Comparison of ENCODE assay signal across 9 cellular contexts in the genomic region with DNA sequence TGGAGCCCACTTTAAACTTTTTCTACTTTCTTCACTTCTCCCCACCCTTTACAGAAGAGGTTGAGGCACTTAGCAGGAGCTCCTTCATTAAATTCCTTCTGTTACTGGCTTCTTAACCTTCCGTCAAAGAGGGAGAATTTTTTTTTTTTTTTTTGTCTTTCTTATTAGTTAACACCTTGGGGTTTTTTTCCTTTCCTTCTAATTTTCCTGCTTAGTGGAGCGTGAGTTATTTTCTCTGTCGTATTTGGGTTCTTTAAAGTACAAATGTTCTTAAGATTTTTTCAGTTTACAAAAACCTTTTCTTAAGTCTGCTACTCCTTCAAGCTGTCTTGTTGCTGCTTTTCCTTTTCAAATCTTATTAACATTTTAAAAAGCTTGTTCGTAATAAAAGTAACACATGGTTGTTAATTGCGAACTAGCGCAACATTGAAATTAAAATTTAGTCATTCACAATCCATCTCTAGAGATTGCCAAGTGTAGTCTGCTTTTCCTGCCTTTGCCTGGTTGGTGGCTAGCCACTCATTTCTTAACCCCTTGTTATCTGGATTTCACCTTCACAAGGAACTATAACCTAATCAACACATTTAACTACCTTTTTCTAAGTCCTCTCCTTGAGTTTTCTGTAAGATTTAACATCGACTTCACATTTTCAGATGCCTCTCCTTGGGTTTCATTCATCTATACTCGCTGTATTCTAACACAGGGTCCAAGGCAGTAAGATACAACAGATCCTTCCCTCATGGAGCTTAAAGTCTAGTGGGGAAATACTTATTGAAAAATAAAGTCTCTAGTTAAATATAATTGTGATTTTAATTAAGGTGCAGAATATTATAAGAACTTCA. TPM values are rescaled to one million over a fixed set of nuclear protein-coding genes. Genes with fewer than 3 reads are reported as not detected.
DNase-seq lines count a peak whose midpoint lies in the region; ATAC-seq and TF ChIP-seq lines count a peak whose summit lies in the region.
"Had no signal": no experiment of that assay in that cellular context is flagged by ENCODE, and none has a peak within 500 bp of the region (broad histone marks: within the 10 kb centered on the region; RNA-seq: fewer than 3 reads in every experiment).

No MANE protein-coding gene starts in this region.

- H3K36me3 Mint-ChIP-seq in T-helper 17 cell (ENCODE audit: low read depth), result peaks cover 5% of the 10 kb centered on the region
- no peaks in the 10 kb centered on the region for H3K36me3 Mint-ChIP-seq in glutamatergic neuron (ENCODE audit: unreplicated experiment)
- H3K36me3 Mint-ChIP-seq in stimulated activated effector memory CD8-positive, alpha-beta T cell treated with anti-CD3 and anti-CD28 coated beads, Interleukin-12 subunit alpha, Interleukin-12 subunit beta, amount 100 ng/mL, for 72 hours, result peaks cover 5% of the 10 kb centered on the region

- WGBS in lower leg skin, 2 donors, result 19 to 21% methylated on average over 8 of the region's 8 CpGs

- H3K4me1 Mint-ChIP-seq in T-helper 17 cell, result peaks cover 29% of the 10 kb centered on the region
- H3K4me1 Mint-ChIP-seq in glutamatergic neuron (ENCODE audit: low read depth, unreplicated experiment), result peaks cover 23% of the 10 kb centered on the region
- H3K4me1 Mint-ChIP-seq in stimulated activated effector memory CD8-positive, alpha-beta T cell treated with anti-CD3 and anti-CD28 coated beads, Interleukin-12 subunit alpha, Interleukin-12 subunit beta, amount 100 ng/mL, for 72 hours, result peaks cover 44% of the 10 kb centered on the region

- TF ChIP-seq CTCF in glutamatergic neuron (IDR thresholded peaks at IDR 0.05; ENCODE audit: partially characterized antibody, unreplicated experiment), result no peak
- no peak for TF ChIP-seq CTCF in lower leg skin (IDR thresholded peaks at IDR 0.05)

- intact Hi-C loops in lower leg skin (cut with DNase I; ENCODE audit: low total_unique reads), result no loop called here

- no peak for ATAC-seq in T-helper 17 cell
- ATAC-seq in stimulated activated effector memory CD8-positive, alpha-beta T cell treated with anti-CD3 and anti-CD28 coated beads, Interleukin-12 subunit alpha, Interleukin-12 subunit beta, amount 100 ng/mL, for 72 hours, result no peak

- no peak overlapping the region for H3K4me3 ChIP-seq in lower leg skin (ENCODE audit: low read depth, poor library complexity, severe bottlenecking)

- no peaks in the 10 kb centered on the region for H3K9me3 ChIP-seq in T-helper 17 cell (ENCODE audit: control insufficient read depth, low read length, poor library complexity, severe bottlenecking)
- H3K9me3 ChIP-seq: BLaER1 had no signal

- DNase-seq in NCI-H510A treated with DMSO at 0.1 percent for 48 hours (lab: John Stamatoyannopoulos, UW) (peak; percentile 54), NCI-H510A (lab: John Stamatoyannopoulos, UW) (no peak), T-helper 17 cell (no peak), glutamatergic neuron (no peak), lower leg skin (ENCODE audit: low spot score in 2 of 2) (no peak), HuH-7.5 (ENCODE audit: low spot score) (no peak)
- DNase-seq in stimulated activated effector memory CD8-positive, alpha-beta T cell treated with anti-CD3 and anti-CD28 coated beads, Interleukin-12 subunit alpha, Interleukin-12 subunit beta, amount 100 ng/mL, for 72 hours (ENCODE audit: low spot score in 2 of 2), result no peak
- no peak for DNase-seq in stimulated activated CD4-positive, alpha-beta T cell treated with anti-CD3 and anti-CD28 coated beads, Interleukin-4, amount 100 ng/mL, for 1 hour

- H3K27ac Mint-ChIP-seq in T-helper 17 cell, result peak overlapping the region; percentile 57
- peak overlapping the region; percentile 52 for H3K27ac Mint-ChIP-seq in glutamatergic neuron (ENCODE audit: unreplicated experiment)
- no peak overlapping the region for H3K27ac Mint-ChIP-seq in stimulated activated effector memory CD8-positive, alpha-beta T cell treated with anti-CD3 and anti-CD28 coated beads, Interleukin-12 subunit alpha, Interleukin-12 subunit beta, amount 100 ng/mL, for 72 hours

- peaks cover 9% of the 10 kb centered on the region for H3K9me3 Mint-ChIP-seq in glutamatergic neuron (ENCODE audit: unreplicated experiment)
- no peaks in the 10 kb centered on the region for H3K9me3 Mint-ChIP-seq in stimulated activated effector memory CD8-positive, alpha-beta T cell treated with anti-CD3 and anti-CD28 coated beads, Interleukin-12 subunit alpha, Interleukin-12 subunit beta, amount 100 ng/mL, for 72 hours

- TF ChIP-seq POLR2A in lower leg skin (IDR thresholded peaks at IDR 0.05), result no peak

- H3K27me3 Mint-ChIP-seq in T-helper 17 cell, result peaks cover 11% of the 10 kb centered on the region
- peaks cover 6% of the 10 kb centered on the region for H3K27me3 Mint-ChIP-seq in glutamatergic neuron (ENCODE audit: unreplicated experiment)

- H3K4me3 Mint-ChIP-seq in T-helper 17 cell (peak overlapping the region; percentile 94), glutamatergic neuron (ENCODE audit: unreplicated experiment) (peak overlapping the region; percentile 90)
- peak overlapping the region; percentile 80 for H3K4me3 Mint-ChIP-seq in stimulated activated effector memory CD8-positive, alpha-beta T cell treated with anti-CD3 and anti-CD28 coated beads, Interleukin-12 subunit alpha, Interleukin-12 subunit beta, amount 100 ng/mL, for 72 hours

RNA-seq across cellular contexts. Expression of a gene that starts 2.0 kb away (rescaled TPM):
- 10 to 100 TPM in 1 of 2 donors, 1 to 10 TPM in 1; 7.6 to 14.8 TPM for total RNA-seq in T-helper 17 cell
- 27.7 TPM for total RNA-seq in glutamatergic neuron (ENCODE audit: unreplicated experiment)
- 10 to 100 TPM; 17.7 to 35.5 (median 26.8) TPM for total RNA-seq in lower leg skin
